In genomic region chr4:138190452-138190858, GRCh38 we compare ENCODE assay signal across 10 cellular contexts. TPM values are rescaled to one million over a fixed set of nuclear protein-coding genes. Genes with fewer than 3 reads are reported as not detected.
DNase-seq lines count a peak whose midpoint lies in the region; ATAC-seq and TF ChIP-seq lines count a peak whose summit lies in the region.
"Had no signal": no experiment of that assay in that cellular context is flagged by ENCODE, and none has a peak within 500 bp of the region (broad histone marks: within the 10 kb centered on the region; RNA-seq: fewer than 3 reads in every experiment).

No MANE protein-coding gene starts in this region.

- TF ChIP-seq EP300 in esophagus muscularis mucosa (IDR thresholded peaks at IDR 0.05) = no peak

- ATAC-seq in HG03108 (IDR thresholded peaks at IDR 0.05; ENCODE audit: unreplicated experiment) = peak; percentile 99

- no peaks in the 10 kb centered on the region for H3K4me1 ChIP-seq in esophagus muscularis mucosa

- peak; percentile 51 for DNase-seq in GM10248 (ENCODE audit: extremely low spot score)
- DNase-seq in GM20000 (ENCODE audit: low spot score) = peak; percentile 61
- peak; percentile 92 for DNase-seq in SIG-M5 treated with dmso at 0.1 percent for 504 hours (lab: John Stamatoyannopoulos, UW; ENCODE audit: unreplicated experiment)
- no peak for DNase-seq in MG63
- no peak for DNase-seq in esophagus muscularis mucosa (ENCODE audit: extremely low spot score)
- no peak for DNase-seq in activated CD4-positive, CD25-positive, alpha-beta regulatory T cell (lab: John Stamatoyannopoulos, UW)
- no peak for DNase-seq in hypothalamus (lab: John Stamatoyannopoulos, UW)

- H3K9me3 ChIP-seq in MG63 (no peaks in the 10 kb centered on the region), esophagus muscularis mucosa (no peaks in the 10 kb centered on the region)
- H3K9me3 ChIP-seq: thoracic aorta had no signal

- WGBS in esophagus muscularis mucosa = 62% methylated on average over 3 of the region's 3 CpGs

- H3K27ac ChIP-seq in esophagus muscularis mucosa (replicated peaks in 1 of 4) = no peak overlapping the region
- H3K27ac ChIP-seq: thoracic aorta had no signal

- H3K4me3 ChIP-seq in MG63 (no peak overlapping the region), esophagus muscularis mucosa (no peak overlapping the region)
- H3K4me3 ChIP-seq: smooth muscle cell, thoracic aorta had no signal

- intact Hi-C loops in esophagus muscularis mucosa (cut with DNase I) = no loop called here

- H3K36me3 ChIP-seq in MG63 (peaks cover 2% of the 10 kb centered on the region), esophagus muscularis mucosa (no peaks in the 10 kb centered on the region)
- H3K36me3 ChIP-seq: thoracic aorta had no signal

- TF ChIP-seq POLR2A in esophagus muscularis mucosa (IDR thresholded peaks at IDR 0.05; ENCODE audit: low read depth) = no peak

- no peak for TF ChIP-seq CTCF in GM10248 (IDR thresholded peaks at IDR 0.05; ENCODE audit: control extremely low read depth, extremely low read depth, low read depth, missing control alignments)
- TF ChIP-seq CTCF in GM20000 (IDR thresholded peaks at IDR 0.05; ENCODE audit: extremely low read depth, missing control alignments) = no peak
- TF ChIP-seq CTCF in esophagus muscularis mucosa (IDR thresholded peaks at IDR 0.05) = no peak

- H3K27me3 ChIP-seq in MG63 = no peaks in the 10 kb centered on the region
- no peaks in the 10 kb centered on the region for H3K27me3 ChIP-seq in esophagus muscularis mucosa

- POLR2A ChIA-PET in GM10248 (lab: Yijun Ruan, JAX) = no interaction called here

- CTCF ChIA-PET in GM10248 (lab: Yijun Ruan, JAX) = interaction anchor here (0.7 to 1.9 kb wide), 5 partner anchors 13 to 155 kb away, joined by 3 to 5 read pairs (median 3); no protein-coding TSS in a partner anchor

RNA-seq across cellular contexts. Expression of gene SLC7A11, which starts 51.7 kb away (rescaled TPM):
- 7.3 and 10.3 TPM in 2 replicates for total RNA-seq in MG63 (2014; rRNA removed; shearing (Covaris generic); ENCODE audit: low replicate concordance)
- total RNA-seq in esophagus muscularis mucosa = under 1 TPM; 0.19 to 0.83 (median 0.31) TPM

Comparison
In these comparisons a context has a peak if more than half of its experiments do, and no peak if none do; other contexts are left out.
1. DNase-seq: peak in GM10248 (single experiment), GM20000 (single experiment) and SIG-M5 treated with dmso at 0.1 percent for 504 hours (single experiment); none in MG63 (single experiment), esophagus muscularis mucosa (single experiment), activated CD4-positive, CD25-positive, alpha-beta regulatory T cell (0 of 4) and hypothalamus (0 of 51).